Comparison of ENCODE assay signal across 22 cellular contexts in the genomic region with DNA sequence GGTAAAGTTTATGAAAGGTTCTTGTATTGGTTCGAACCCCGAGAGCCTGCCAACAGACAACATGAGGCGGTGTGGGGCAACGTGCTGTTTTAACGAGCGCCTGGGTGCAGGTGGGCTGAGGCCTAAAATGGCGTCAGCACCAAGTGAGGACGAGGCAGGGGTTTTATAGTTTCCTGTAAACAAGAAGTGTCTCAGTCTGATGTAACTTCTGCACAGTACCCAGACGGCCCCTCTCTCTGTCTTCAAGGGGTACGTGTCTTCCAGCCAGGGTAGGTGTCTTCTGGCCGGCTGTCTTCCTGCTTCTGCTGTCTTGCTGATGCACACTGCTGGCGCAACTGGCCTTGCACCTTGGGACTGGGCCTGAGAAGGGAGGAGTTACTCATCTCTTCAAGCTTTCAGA. TPM values are rescaled to one million over a fixed set of nuclear protein-coding genes. Genes with fewer than 3 reads are reported as not detected.
DNase-seq lines count a peak whose midpoint lies in the region; ATAC-seq and TF ChIP-seq lines count a peak whose summit lies in the region.
"Had no signal": no experiment of that assay in that cellular context is flagged by ENCODE, and none has a peak within 500 bp of the region (broad histone marks: within the 10 kb centered on the region; RNA-seq: fewer than 3 reads in every experiment).

No MANE protein-coding gene starts in this region.

- no peak overlapping the region for H3K27ac ChIP-seq in CD4-positive, alpha-beta T cell (ENCODE audit: low read depth, low read length)
- H3K27ac ChIP-seq in hepatocyte: no peak overlapping the region
- H3K27ac ChIP-seq: neural progenitor cell had no signal

- H3K36me3 ChIP-seq in hepatocyte (replicated peaks; ENCODE audit: insufficient read depth, low read depth): no peaks in the 10 kb centered on the region
- H3K36me3 ChIP-seq: neural progenitor cell had no signal

- no peak for TF ChIP-seq CTCF in CD4-positive, alpha-beta T cell (IDR thresholded peaks at IDR 0.05)
- TF ChIP-seq CTCF in GM12875 (IDR thresholded peaks at IDR 0.05; ENCODE audit: borderline replicate concordance, insufficient read depth, low read depth, low read length) (no peak), hepatocyte (IDR thresholded peaks at IDR 0.05; ENCODE audit: poor library complexity) (no peak)

- H3K27me3 ChIP-seq in CD4-positive, alpha-beta T cell (ENCODE audit: control insufficient read depth, insufficient read depth, low read length): no peaks in the 10 kb centered on the region
- no peaks in the 10 kb centered on the region for H3K27me3 ChIP-seq in hepatocyte

- H2AFZ ChIP-seq in hepatocyte: no peak overlapping the region
- H2AFZ ChIP-seq: neural progenitor cell had no signal

- H3K4me1 ChIP-seq in hepatocyte (ENCODE audit: insufficient read depth): peaks cover 30% of the 10 kb centered on the region

- H3K4me3 ChIP-seq in GM12875 (ENCODE audit: low read depth, low read length) (peak overlapping the region; percentile 98), hepatocyte (no peak overlapping the region)
- H3K4me3 ChIP-seq: neural progenitor cell had no signal

- no peaks in the 10 kb centered on the region for H4K20me1 ChIP-seq in hepatocyte (ENCODE audit: insufficient read depth, poor library complexity, severe bottlenecking)

- H3K4me1 Mint-ChIP-seq in CD4-positive, alpha-beta T cell (ENCODE audit: low read depth): peaks cover 67% of the 10 kb centered on the region
- peaks cover 49 to 63% (median 62%) of the 10 kb centered on the region in 3 donors for H3K4me1 Mint-ChIP-seq in T-cell

- peak in 3 of 10 experiments; percentile 4 to 25 (median 6) for DNase-seq in CD4-positive, alpha-beta T cell
- DNase-seq in T-cell (peak in 18 of 34 experiments; percentile 8 to 63 (median 22)), hepatocyte (ENCODE audit: low spot score) (no peak), T1000 (lab: John Stamatoyannopoulos, UW) (no peak), NCI-H748 (lab: John Stamatoyannopoulos, UW; ENCODE audit: unreplicated experiment) (no peak)
- DNase-seq: activated CD4-positive, alpha-beta T cell treated with anti-CD3 and anti-CD28 coated beads, Interleukin-2, amount 50 U/mL, for 1 hour; activated naive CD4-positive, alpha-beta T cell treated with Interleukin-2 at 50 U/mL for 16 hours; Calu3; EL; left cardiac atrium; NCI-H1417 treated with DMSO at 0.1 percent for 48 hours; NCI-H2107; Right ventricle myocardium superior; small intestine; stimulated activated CD4-positive, alpha-beta T cell treated with anti-CD3 and anti-CD28 coated beads, Interleukin-4, amount 100 ng/mL, for 24 hours had no signal

- peaks cover 3% of the 10 kb centered on the region for H3K9me3 Mint-ChIP-seq in CD4-positive, alpha-beta T cell
- peaks cover 0 to 10% (median 0%) of the 10 kb centered on the region in 3 donors for H3K9me3 Mint-ChIP-seq in T-cell

- peak overlapping the region; percentile 88 for H3K4me2 ChIP-seq in hepatocyte
- H3K4me2 ChIP-seq: neural progenitor cell had no signal

- peak overlapping the region; percentile 79 for H3K4me3 Mint-ChIP-seq in CD4-positive, alpha-beta T cell
- peak overlapping the region in 2 of 3 donors; percentile 37 to 91 for H3K4me3 Mint-ChIP-seq in T-cell
- H3K4me3 Mint-ChIP-seq: neural progenitor cell had no signal

- CTCF ChIA-PET in CD4-positive, alpha-beta T cell (lab: Charles Lee): no interaction called here
- CTCF ChIA-PET in T-cell (lab: Charles Lee): no interaction called here

- no peaks in the 10 kb centered on the region for H3K9me2 ChIP-seq in hepatocyte (replicated peaks; ENCODE audit: insufficient read depth)

- no peaks in the 10 kb centered on the region for H3K27me3 Mint-ChIP-seq in CD4-positive, alpha-beta T cell
- H3K27me3 Mint-ChIP-seq in T-cell: peaks cover 0 to 3% of the 10 kb centered on the region in 2 donors

- no peak for TF ChIP-seq POLR2A in GM18505 (IDR thresholded peaks at IDR 0.05; ENCODE audit: borderline replicate concordance, extremely low read depth, insufficient read depth, insufficient read length)

- H3K36me3 Mint-ChIP-seq in CD4-positive, alpha-beta T cell (ENCODE audit: low read depth): peaks cover 9% of the 10 kb centered on the region
- H3K36me3 Mint-ChIP-seq in T-cell: no peaks in the 10 kb centered on the region
- H3K36me3 Mint-ChIP-seq: neural progenitor cell had no signal

- ATAC-seq in CD4-positive, alpha-beta T cell (ENCODE audit: poor library complexity): peak; percentile 8
- ATAC-seq in T-cell (replicated peaks in 1 of 4): peak in 3 of 4 experiments; percentile 7 to 30 (median 24)
- ATAC-seq in HG03457 (IDR thresholded peaks at IDR 0.05; ENCODE audit: unreplicated experiment): no peak
- no peak for ATAC-seq in GM18505 (IDR thresholded peaks at IDR 0.05; ENCODE audit: unreplicated experiment)
- ATAC-seq: HCT116, left cardiac atrium had no signal

- H3K9me3 ChIP-seq in CD4-positive, alpha-beta T cell (ENCODE audit: control insufficient read depth, low read length): no peaks in the 10 kb centered on the region
- no peaks in the 10 kb centered on the region for H3K9me3 ChIP-seq in hepatocyte (ENCODE audit: low read depth)

- H3K79me2 ChIP-seq in hepatocyte: peaks cover 42% of the 10 kb centered on the region

- 85% methylated on average over 12 of the region's 12 CpGs for WGBS in hepatocyte (ENCODE audit: low lambda C conversion rate, missing lambda C conversion rate)

- H3K27ac Mint-ChIP-seq in CD4-positive, alpha-beta T cell: peak overlapping the region; percentile 87
- peak overlapping the region; percentile 72 to 84 for H3K27ac Mint-ChIP-seq in T-cell
- H3K27ac Mint-ChIP-seq: mesothelial cell of epicardium, neural progenitor cell had no signal

- intact Hi-C loops in CD4-positive, alpha-beta T cell (cut with DNase I, micrococcal nuclease): loop anchor here in 1 of 2 experiments (10.0 kb wide), 1 partner anchor 1102 kb away; the partner anchor contains the start of gene APBB1

- POLR2A ChIA-PET in CD4-positive, alpha-beta T cell (lab: Charles Lee): interaction anchor here (1.0 to 2.4 kb wide), 2 partner anchors 10 to 22 kb away, joined by 3 to 8 read pairs; no protein-coding TSS in a partner anchor
- POLR2A ChIA-PET in T-cell (lab: Charles Lee): interaction anchor here in 1 of 2 donors (0.5 kb wide), 1 partner anchor 49 kb away, joined by 4 read pairs; no protein-coding TSS in a partner anchor

RNA-seq across cellular contexts. Expression of gene PPFIBP2, which starts 2.7 kb away (rescaled TPM):
- total RNA-seq in CD4-positive, alpha-beta T cell: 10 to 100 TPM; 27.0 to 35.9 TPM
- total RNA-seq in T-cell: 10 to 100 TPM; 12.5 to 46.6 (median 35.2) TPM
- 55.8 and 58.6 TPM in 2 replicates for total RNA-seq in hepatocyte
- polyA plus RNA-seq in hepatocyte: 33.9 and 43.6 TPM in 2 replicates

RNA-seq across cellular contexts. Expression of gene OLFML1, which starts 31.2 kb away (rescaled TPM):
- not detected for total RNA-seq in CD4-positive, alpha-beta T cell
- total RNA-seq in T-cell (under 1 TPM in 1 of 5 donors, not detected in 4; 0.16 TPM), hepatocyte (9.3 and 11.4 TPM in 2 replicates)
- polyA plus RNA-seq in hepatocyte: 8.2 and 10.9 TPM in 2 replicates
- total RNA-seq: Calu3, pulmonary artery endothelial cell had no signal

Comparison
In these comparisons a context has a peak if more than half of its experiments do, and no peak if none do; other contexts are left out.
1. ATAC-seq: peak in CD4-positive, alpha-beta T cell (single experiment) and T-cell (3 of 4); none in HG03457 (single experiment) and GM18505 (single experiment).
2. DNase-seq: peak in T-cell (18 of 34); none in hepatocyte (single experiment), T1000 (single experiment) and NCI-H748 (single experiment).